1 cellular context compared by ENCODE assay signal in the genomic region with DNA sequence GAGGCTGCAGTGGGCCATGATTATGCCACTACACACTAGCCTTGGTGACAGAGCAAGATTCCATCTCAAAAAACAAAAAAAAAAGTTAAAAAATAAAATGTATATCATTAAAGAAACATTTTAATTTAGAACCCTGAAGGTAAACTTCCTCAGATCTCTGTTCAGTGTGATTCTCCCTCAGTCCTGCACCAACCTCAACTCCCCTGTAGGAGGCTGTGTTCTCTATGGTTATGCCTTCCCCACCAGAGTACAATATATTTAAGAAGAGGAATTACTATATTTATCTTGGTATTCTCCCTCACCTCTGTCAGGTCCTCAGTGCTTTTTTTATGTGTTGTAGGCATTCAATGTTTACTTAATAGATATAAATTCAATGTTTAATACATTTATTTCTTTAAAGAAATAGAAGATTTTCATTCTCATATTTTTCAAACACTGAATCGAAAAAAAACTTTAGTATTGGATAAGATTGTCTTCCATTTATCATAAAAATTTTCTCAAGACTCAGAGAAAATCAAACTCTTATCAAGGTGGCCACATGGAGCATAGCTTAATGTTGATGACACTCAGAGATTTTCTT.
TF ChIP-seq lines count a peak whose summit lies in the region.

No MANE protein-coding gene starts in this region.

TF ChIP-seq in H1, 55 proteins besides CTCF, POLR2A, EP300 and RAD21 (continued from another document):
- TF ChIP-seq ZNF274 (IDR thresholded peaks at IDR 0.05; ENCODE audit: borderline replicate concordance, extremely low read depth, low read length) (no peak), SIX5 (IDR thresholded peaks at IDR 0.05; ENCODE audit: low read depth, low read length) (no peak), EZH2 (IDR thresholded peaks at IDR 0.05; ENCODE audit: low read depth, low read length, severe bottlenecking) (no peak), SP4 (IDR thresholded peaks at IDR 0.05; ENCODE audit: low read length) (no peak), RFX5 (IDR thresholded peaks at IDR 0.05; ENCODE audit: borderline replicate concordance, low read depth, low read length) (no peak), CHD2 (IDR thresholded peaks at IDR 0.05; ENCODE audit: low read length) (no peak), EGR1 (IDR thresholded peaks at IDR 0.05; ENCODE audit: borderline replicate concordance, low read depth, low read length) (no peak)
